ENCODE assay signal across 7 cellular contexts in the genomic region with DNA sequence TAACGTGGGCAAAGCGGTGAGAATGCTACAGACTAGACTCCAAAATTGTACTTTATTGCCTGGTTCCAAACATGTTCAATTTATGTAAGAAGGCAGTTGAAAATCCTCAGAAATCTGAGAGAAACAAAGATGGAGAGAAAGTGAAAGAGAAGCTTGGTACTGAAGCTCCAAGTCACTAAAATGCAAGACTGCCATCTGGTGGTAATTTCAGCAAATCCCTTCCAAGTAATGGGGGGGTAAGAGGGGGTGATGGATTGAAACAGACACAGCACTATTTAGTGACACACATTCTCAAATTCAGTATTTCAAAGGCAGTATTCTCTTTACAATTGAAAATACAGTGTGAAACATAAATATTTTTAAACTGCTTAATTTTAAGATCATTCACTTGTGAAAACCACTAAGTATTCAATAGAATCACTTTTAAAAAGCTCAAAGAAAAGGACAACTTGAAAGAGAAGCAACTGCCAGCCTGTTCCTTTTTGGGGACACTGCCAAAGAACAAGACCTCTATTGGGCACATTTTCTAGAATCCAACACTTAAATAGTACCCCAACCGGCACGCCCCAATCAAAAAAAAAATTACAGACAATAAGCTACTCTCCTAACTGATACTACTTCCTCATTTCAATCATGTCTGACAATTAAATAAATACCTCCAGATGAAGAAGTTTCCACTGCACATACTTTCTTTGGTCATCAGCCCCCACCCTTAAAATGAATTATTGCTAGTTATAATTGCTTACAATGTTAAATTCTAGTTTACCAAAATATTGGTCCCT.
A peak's percentile ranks its signal among the peaks of the same experiment; 100 is the strongest.
DNase-seq lines count a peak whose midpoint lies in the region; ATAC-seq and TF ChIP-seq lines count a peak whose summit lies in the region.

No MANE protein-coding gene starts in this region.

- no peaks in the 10 kb centered on the region for H3K9me3 Mint-ChIP-seq in activated naive CD8-positive, alpha-beta T cell (ENCODE audit: low read depth)
- H3K9me3 Mint-ChIP-seq in glutamatergic neuron (ENCODE audit: unreplicated experiment) = no peaks in the 10 kb centered on the region

- H3K36me3 Mint-ChIP-seq in activated naive CD8-positive, alpha-beta T cell = peaks cover 6% of the 10 kb centered on the region
- no peaks in the 10 kb centered on the region for H3K36me3 Mint-ChIP-seq in glutamatergic neuron (ENCODE audit: unreplicated experiment)

- DNase-seq in Daoy (ENCODE audit: low read depth) (peak; percentile 61), NCI-H748 treated with DMSO at 0.1 percent for 48 hours (lab: John Stamatoyannopoulos, UW) (peak; percentile 70), glutamatergic neuron (no peak), pons (ENCODE audit: low spot score) (peak; percentile 99)

- ATAC-seq in GM19467 (IDR thresholded peaks at IDR 0.05; ENCODE audit: unreplicated experiment) = peak; percentile 85
- ATAC-seq in HG03520 (IDR thresholded peaks at IDR 0.05; ENCODE audit: unreplicated experiment) = peak; percentile 94

- H3K4me3 Mint-ChIP-seq in activated naive CD8-positive, alpha-beta T cell = peak overlapping the region; percentile 28
- H3K4me3 Mint-ChIP-seq in glutamatergic neuron (ENCODE audit: unreplicated experiment) = no peak overlapping the region

- no peaks in the 10 kb centered on the region for H3K27me3 Mint-ChIP-seq in activated naive CD8-positive, alpha-beta T cell
- H3K27me3 Mint-ChIP-seq in glutamatergic neuron (ENCODE audit: unreplicated experiment) = no peaks in the 10 kb centered on the region

- TF ChIP-seq CTCF in glutamatergic neuron (IDR thresholded peaks at IDR 0.05; ENCODE audit: partially characterized antibody, unreplicated experiment) = peak; percentile 72

- peaks cover 9% of the 10 kb centered on the region for H3K4me1 Mint-ChIP-seq in activated naive CD8-positive, alpha-beta T cell (ENCODE audit: low read depth)
- peaks cover 5% of the 10 kb centered on the region for H3K4me1 Mint-ChIP-seq in glutamatergic neuron (ENCODE audit: low read depth, unreplicated experiment)

- peak overlapping the region; percentile 46 for H3K27ac Mint-ChIP-seq in activated naive CD8-positive, alpha-beta T cell
- peak overlapping the region; percentile 30 for H3K27ac Mint-ChIP-seq in glutamatergic neuron (ENCODE audit: unreplicated experiment)
